ENCODE assay signal across 22 cellular contexts in genomic region chr1:173175514-173176146, GRCh38. TPM values are rescaled to one million over a fixed set of nuclear protein-coding genes. Genes with fewer than 3 reads are reported as not detected.
DNase-seq lines count a peak whose midpoint lies in the region; ATAC-seq and TF ChIP-seq lines count a peak whose summit lies in the region.
"Had no signal": no experiment of that assay in that cellular context is flagged by ENCODE, and none has a peak within 500 bp of the region (broad histone marks: within the 10 kb centered on the region; RNA-seq: fewer than 3 reads in every experiment).

No MANE protein-coding gene starts in this region.

- no peak overlapping the region for H3K56ac ChIP-seq in mesendoderm (ENCODE audit: low read length)

- H3K27ac Mint-ChIP-seq in activated B cell treated with CpG ODN at 0.5 μM for 24 hours = peak overlapping the region; percentile 4
- H3K27ac Mint-ChIP-seq in stimulated activated naive B cell treated with anti-CD40 and anti-IgM and Interleukin-4, amounts not matched to agents 10 μg/mL and 1 μg/mL and 100 μg/mL, for 72 hours = peak overlapping the region; percentile 53
- H3K27ac Mint-ChIP-seq: activated CD4-positive, alpha-beta memory T cell treated with anti-CD3 and anti-CD28 coated beads for 36 hours; activated naive CD8-positive, alpha-beta T cell treated with anti-CD3 and anti-CD28 coated beads, Interleukin-2, amount 10 ng/mL, durations not matched to agents 7 days and 5 days; activated T-cell treated with anti-CD3 and anti-CD28 coated beads, Interleukin-2, amount 50 U/mL, for 72 hours; mesothelial cell of epicardium had no signal

- H3K4me1 ChIP-seq in GM23248 (ENCODE audit: insufficient read depth) (no peaks in the 10 kb centered on the region), mesendoderm (ENCODE audit: control insufficient read depth, low read depth, low read length) (no peaks in the 10 kb centered on the region)
- H3K4me1 ChIP-seq: heart left ventricle, right atrium auricular region, suprapubic skin had no signal

- no peaks in the 10 kb centered on the region for H3F3A ChIP-seq in GM23248 (ENCODE audit: insufficient read depth)

- H3K9me3 Mint-ChIP-seq in activated B cell treated with CpG ODN at 0.5 μM for 24 hours = peaks cover 27% of the 10 kb centered on the region
- peaks cover 28 to 31% of the 10 kb centered on the region in 2 donors for H3K9me3 Mint-ChIP-seq in stimulated activated naive B cell treated with anti-CD40 and anti-IgM and Interleukin-4, amounts not matched to agents 10 μg/mL and 1 μg/mL and 100 μg/mL, for 72 hours

- H3K9ac ChIP-seq in GM23248 (no peak overlapping the region), mesendoderm (ENCODE audit: low read length) (no peak overlapping the region)

- no peak overlapping the region for H3K4me3 Mint-ChIP-seq in activated B cell treated with CpG ODN at 0.5 μM for 24 hours
- H3K4me3 Mint-ChIP-seq in stimulated activated naive B cell treated with anti-CD40 and anti-IgM and Interleukin-4, amounts not matched to agents 10 μg/mL and 1 μg/mL and 100 μg/mL, for 72 hours = no peak overlapping the region
- H3K4me3 Mint-ChIP-seq: activated CD4-positive, alpha-beta memory T cell treated with anti-CD3 and anti-CD28 coated beads for 36 hours; activated naive CD8-positive, alpha-beta T cell treated with anti-CD3 and anti-CD28 coated beads, Interleukin-2, amount 10 ng/mL, durations not matched to agents 7 days and 5 days; activated T-cell treated with anti-CD3 and anti-CD28 coated beads, Interleukin-2, amount 50 U/mL, for 72 hours; central memory CD8-positive, alpha-beta T cell; mesothelial cell of epicardium had no signal

- H3K23ac ChIP-seq in mesendoderm (ENCODE audit: low read length) = no peak overlapping the region

- H4K20me1 ChIP-seq in GM23248 (ENCODE audit: insufficient read depth) = no peaks in the 10 kb centered on the region

- no peak overlapping the region for H3K4me2 ChIP-seq in GM23248 (ENCODE audit: unreplicated experiment)
- no peak overlapping the region for H3K4me2 ChIP-seq in mesendoderm (ENCODE audit: low read length)

- H3K4me3 ChIP-seq in GM23248 (no peak overlapping the region), mesendoderm (ENCODE audit: low read length) (no peak overlapping the region)
- H3K4me3 ChIP-seq: heart left ventricle, right atrium auricular region, suprapubic skin had no signal

- no peaks in the 10 kb centered on the region for H3K9me3 ChIP-seq in GM23248 (ENCODE audit: low read depth)

- ATAC-seq in activated B cell treated with CpG ODN at 0.5 μM for 24 hours (ENCODE audit: low read depth) (no peak), GM18909 (IDR thresholded peaks at IDR 0.05; ENCODE audit: poor library complexity, unreplicated experiment) (no peak), GM19324 (IDR thresholded peaks at IDR 0.05; ENCODE audit: low FRiP score, unreplicated experiment) (no peak)
- ATAC-seq in stimulated activated naive B cell treated with anti-CD40 and anti-IgM and Interleukin-4, amounts not matched to agents 10 μg/mL and 1 μg/mL and 100 μg/mL, for 72 hours (replicated peaks) = peak in 1 of 2 donors; percentile 20
- ATAC-seq: activated T-cell treated with anti-CD3 and anti-CD28 coated beads, Interleukin-2, amount 50 U/mL, for 72 hours had no signal

- CTCF ChIA-PET in activated B cell treated with CpG ODN at 0.5 μM for 24 hours (lab: Charles Lee) = no interaction called here

- no peaks in the 10 kb centered on the region for H3K27me3 ChIP-seq in GM23248 (replicated peaks; ENCODE audit: insufficient read depth)
- H3K27me3 ChIP-seq in mesendoderm (ENCODE audit: insufficient read depth, low read length, poor library complexity) = no peaks in the 10 kb centered on the region
- H3K27me3 ChIP-seq: heart left ventricle, right atrium auricular region, suprapubic skin had no signal

- no peak overlapping the region for H2AFZ ChIP-seq in GM23248

- no peak overlapping the region for H4K5ac ChIP-seq in mesendoderm (ENCODE audit: low read length)

- no peak overlapping the region for H2BK15ac ChIP-seq in mesendoderm (replicated peaks; ENCODE audit: low read depth)

- in situ Hi-C loops in GM23248 (cut with MboI) = no loop called here

- no peak overlapping the region for H3K4ac ChIP-seq in mesendoderm (ENCODE audit: low read depth, low read length)

- H3K18ac ChIP-seq in mesendoderm (ENCODE audit: low read length) = no peak overlapping the region

- H3K79me1 ChIP-seq in mesendoderm (ENCODE audit: low read length) = no peaks in the 10 kb centered on the region

- H3K79me2 ChIP-seq in GM23248 (ENCODE audit: insufficient read depth) (no peaks in the 10 kb centered on the region), mesendoderm (ENCODE audit: control insufficient read depth, insufficient read depth, low read length) (no peaks in the 10 kb centered on the region)

- H3K9me2 ChIP-seq in GM23248 (ENCODE audit: insufficient read depth) = no peaks in the 10 kb centered on the region

- no peak overlapping the region for H2BK120ac ChIP-seq in mesendoderm (ENCODE audit: low read depth, low read length)

- no peak overlapping the region for H2BK5ac ChIP-seq in mesendoderm (ENCODE audit: low read length)

- H2AK5ac ChIP-seq in mesendoderm (ENCODE audit: low read length) = no peak overlapping the region

- no peak for TF ChIP-seq CTCF in activated B cell treated with CpG ODN at 0.5 μM for 24 hours (IDR thresholded peaks at IDR 0.05)

- H3K36me3 ChIP-seq in GM23248 (ENCODE audit: low read depth) = no peaks in the 10 kb centered on the region
- H3K36me3 ChIP-seq in mesendoderm (ENCODE audit: control insufficient read depth, insufficient read depth, low read length) = no peaks in the 10 kb centered on the region
- H3K36me3 ChIP-seq: heart left ventricle, right atrium auricular region, suprapubic skin had no signal

- POLR2A ChIA-PET in activated B cell treated with CpG ODN at 0.5 μM for 24 hours (lab: Charles Lee) = no interaction called here

- H3K27me3 Mint-ChIP-seq in activated B cell treated with CpG ODN at 0.5 μM for 24 hours = no peaks in the 10 kb centered on the region
- no peaks in the 10 kb centered on the region for H3K27me3 Mint-ChIP-seq in stimulated activated naive B cell treated with anti-CD40 and anti-IgM and Interleukin-4, amounts not matched to agents 10 μg/mL and 1 μg/mL and 100 μg/mL, for 72 hours
- H3K27me3 Mint-ChIP-seq: activated CD4-positive, alpha-beta memory T cell treated with anti-CD3 and anti-CD28 coated beads for 36 hours; central memory CD8-positive, alpha-beta T cell had no signal

- WGBS in GM23248 (ENCODE audit: low coverage in 1 of 2, low lambda C conversion rate in 2 of 2, missing lambda C conversion rate in 2 of 2), 2 experiments = 92 to 96% methylated on average over 2 of the region's 2 CpGs
- WGBS in mesendoderm (ENCODE audit: extremely low coverage, insufficient coverage, low lambda C conversion rate) = no CpG with 5 or more reads among the region's 2 CpGs

- intact Hi-C loops in activated B cell treated with CpG ODN at 0.5 μM for 24 hours (cut with micrococcal nuclease) = no loop called here

- DNase-seq in GM23248 = peak; percentile 17
- DNase-seq in activated B cell treated with CpG ODN at 0.5 μM for 24 hours = no peak
- peak; percentile 57 for DNase-seq in fibroblast of peridontal ligament (ENCODE audit: extremely low read depth)
- no peak for DNase-seq in stimulated activated naive B cell treated with anti-CD40 and anti-IgM and Interleukin-4, amounts not matched to agents 10 μg/mL and 1 μg/mL and 100 μg/mL, for 72 hours
- no peak for DNase-seq in mesendoderm
- no peak for DNase-seq in epidermal melanocyte (ENCODE audit: insufficient read length, low spot score)
- DNase-seq: activated CD4-positive, alpha-beta memory T cell treated with anti-CD3 and anti-CD28 coated beads for 36 hours; activated naive CD8-positive, alpha-beta T cell treated with anti-CD3 and anti-CD28 coated beads, Interleukin-2, amount 10 ng/mL, durations not matched to agents 7 days and 5 days; activated T-cell treated with anti-CD3 and anti-CD28 coated beads, Interleukin-2, amount 50 U/mL, for 72 hours; C1 segment of cervical spinal cord; DMS153; heart left ventricle; islet precursor cell; NCI-H1105; NCI-H2171 treated with DMSO at 0.1 percent for 48 hours; RPMI8226 had no signal

- H3K4me1 Mint-ChIP-seq in activated B cell treated with CpG ODN at 0.5 μM for 24 hours = peaks cover 12% of the 10 kb centered on the region
- H3K4me1 Mint-ChIP-seq in stimulated activated naive B cell treated with anti-CD40 and anti-IgM and Interleukin-4, amounts not matched to agents 10 μg/mL and 1 μg/mL and 100 μg/mL, for 72 hours = peaks cover 18 to 23% of the 10 kb centered on the region in 2 donors
- H3K4me1 Mint-ChIP-seq: activated naive CD8-positive, alpha-beta T cell treated with anti-CD3 and anti-CD28 coated beads, Interleukin-2, amount 10 ng/mL, durations not matched to agents 7 days and 5 days; central memory CD8-positive, alpha-beta T cell; mesothelial cell of epicardium had no signal

- no peak overlapping the region for H3K27ac ChIP-seq in GM23248
- H3K27ac ChIP-seq in mesendoderm (ENCODE audit: low read depth, low read length) = no peak overlapping the region
- H3K27ac ChIP-seq: heart left ventricle, right atrium auricular region, suprapubic skin had no signal

- no peak overlapping the region for H4K8ac ChIP-seq in mesendoderm (ENCODE audit: low read depth, low read length)

- H3K36me3 Mint-ChIP-seq in activated B cell treated with CpG ODN at 0.5 μM for 24 hours (ENCODE audit: low read depth) = peaks cover 11% of the 10 kb centered on the region
- peaks cover 23 to 44% of the 10 kb centered on the region in 2 donors for H3K36me3 Mint-ChIP-seq in stimulated activated naive B cell treated with anti-CD40 and anti-IgM and Interleukin-4, amounts not matched to agents 10 μg/mL and 1 μg/mL and 100 μg/mL, for 72 hours

RNA-seq across cellular contexts. Expression of gene TNFSF4, which starts 31.5 kb away (rescaled TPM):
- 4.8 and 6.2 TPM in 2 replicates for total RNA-seq in GM23248 (2014; rRNA removed; shearing (Covaris generic))
- 4.2 TPM in 2 replicates for polyA plus RNA-seq in GM23248 (2016; fragmentation: Nextera tagmentation; extraction: Ambion mirVana)
- total RNA-seq in activated B cell treated with CpG ODN at 0.5 μM for 24 hours = 6.9 and 8.6 TPM in 2 replicates
- polyA plus RNA-seq in mesendoderm (2013, experiment 1 of 2) = 0.08 TPM
- 0.13 TPM for polyA plus RNA-seq in mesendoderm (2013, experiment 2 of 2)

Comparison
In these comparisons a context has a peak if more than half of its experiments do, and no peak if none do; other contexts are left out.
1. DNase-seq: peak in GM23248 (single experiment) and fibroblast of peridontal ligament (single experiment); none in activated B cell treated with CpG ODN at 0.5 μM for 24 hours (single experiment), stimulated activated naive B cell treated with anti-CD40 and anti-IgM and Interleukin-4, amounts not matched to agents 10 μg/mL and 1 μg/mL and 100 μg/mL, for 72 hours (single experiment), mesendoderm (single experiment) and epidermal melanocyte (single experiment).